25 cellular contexts compared by ENCODE assay signal in the genomic region with DNA sequence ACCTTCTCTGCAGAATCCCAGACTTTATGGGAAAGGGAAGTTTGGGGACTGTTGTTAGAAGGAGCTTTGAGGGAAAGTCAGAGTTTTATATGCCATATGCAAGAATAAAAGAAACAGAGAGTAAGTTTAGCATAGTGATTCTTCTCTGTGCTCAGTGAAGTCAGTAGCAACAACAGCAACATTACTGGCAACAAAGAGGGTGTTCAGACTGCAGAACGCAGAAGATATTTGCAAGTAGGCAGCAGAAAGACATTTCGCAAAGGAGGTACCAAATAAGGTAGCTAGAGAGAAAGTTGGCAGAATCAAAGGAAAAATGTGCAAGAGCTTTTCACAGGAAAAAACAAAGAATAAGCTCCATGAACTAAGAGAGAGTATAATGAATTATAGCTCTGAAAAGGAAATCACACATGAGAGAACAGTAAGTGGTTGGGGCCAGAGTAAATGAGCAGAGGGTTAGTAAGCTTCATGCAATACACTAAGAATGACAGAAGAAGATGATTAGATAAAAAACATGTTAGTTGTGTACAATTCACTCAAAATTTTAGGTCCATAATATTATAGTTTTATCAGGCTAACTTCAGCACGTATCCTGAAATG.
DNase-seq lines count a peak whose midpoint lies in the region; ATAC-seq and TF ChIP-seq lines count a peak whose summit lies in the region.
"Had no signal": no experiment of that assay in that cellular context is flagged by ENCODE, and none has a peak within 500 bp of the region (broad histone marks: within the 10 kb centered on the region; RNA-seq: fewer than 3 reads in every experiment).

No MANE protein-coding gene starts in this region.

- no peak overlapping the region for H3K4me3 ChIP-seq in GM23248
- H3K4me3 ChIP-seq in esophagus muscularis mucosa = no peak overlapping the region
- peak overlapping the region; percentile 1 for H3K4me3 ChIP-seq in thoracic aorta
- H3K4me3 ChIP-seq: prostate gland, stomach had no signal

- 0 out of 2 replicates have a peak, but pooled peaks cover 4% of the 10 kb centered on the region for H3F3A ChIP-seq in GM23248 (ENCODE audit: insufficient read depth)

- 60 to 63% methylated on average over 3 of the region's 3 CpGs for WGBS in GM23248 (ENCODE audit: low coverage in 1 of 2, low lambda C conversion rate in 2 of 2, missing lambda C conversion rate in 2 of 2), 2 experiments
- 36% methylated on average over 3 of the region's 3 CpGs for WGBS in esophagus muscularis mucosa

- no peaks in the 10 kb centered on the region for H4K20me1 ChIP-seq in GM23248 (ENCODE audit: insufficient read depth)

- no peak overlapping the region for H3K4me2 ChIP-seq in GM23248 (ENCODE audit: unreplicated experiment)
- H3K4me2 ChIP-seq: KMS-11 had no signal

- H3K27me3 ChIP-seq in GM23248 (replicated peaks; ENCODE audit: insufficient read depth) (no peaks in the 10 kb centered on the region), esophagus muscularis mucosa (no peaks in the 10 kb centered on the region), thoracic aorta (replicated peaks; ENCODE audit: insufficient read depth) (no peaks in the 10 kb centered on the region)
- H3K27me3 ChIP-seq: stomach had no signal

- H3K9me3 ChIP-seq in GM23248 (ENCODE audit: low read depth) (no peaks in the 10 kb centered on the region), esophagus muscularis mucosa (no peaks in the 10 kb centered on the region), thoracic aorta (no peaks in the 10 kb centered on the region)
- H3K9me3 ChIP-seq: prostate gland, stomach had no signal

- intact Hi-C loops in esophagus muscularis mucosa (cut with DNase I) = no loop called here

- no peak for TF ChIP-seq POLR2A in esophagus muscularis mucosa (IDR thresholded peaks at IDR 0.05; ENCODE audit: low read depth)

- ATAC-seq in thoracic aorta (ENCODE audit: insufficient number of reproducible peaks, low FRiP score, low read depth) (peak; percentile 60), HG03469 (IDR thresholded peaks at IDR 0.05; ENCODE audit: unreplicated experiment) (no peak), HG02938 (IDR thresholded peaks at IDR 0.05; ENCODE audit: unreplicated experiment) (no peak)
- no peak for ATAC-seq in activated naive CD4-positive, alpha-beta T cell treated with anti-CD3 and anti-CD28 coated beads, Interleukin-2, amount 50 U/mL, for 72 hours
- ATAC-seq: activated T-helper 17 cell treated with anti-CD3 and anti-CD28 coated beads, Interleukin-2, amount 50 U/mL, for 72 hours had no signal

- no peaks in the 10 kb centered on the region for H3K79me2 ChIP-seq in GM23248 (ENCODE audit: insufficient read depth)

- TF ChIP-seq EP300 in esophagus muscularis mucosa (IDR thresholded peaks at IDR 0.05) = no peak

- H3K4me3 Mint-ChIP-seq in nephron (no peak overlapping the region), chondrocyte (ENCODE audit: unreplicated experiment) (no peak overlapping the region)
- H3K4me3 Mint-ChIP-seq: activated CD4-positive, alpha-beta memory T cell treated with anti-CD3 and anti-CD28 coated beads, Interleukin-2, amount 10 ng/mL, durations not matched to agents 7 days and 5 days; activated T-helper 17 cell treated with anti-CD3 and anti-CD28 coated beads, Interleukin-2, amount 50 U/mL, for 72 hours had no signal

- H3K36me3 ChIP-seq in GM23248 (ENCODE audit: low read depth) (no peaks in the 10 kb centered on the region), esophagus muscularis mucosa (no peaks in the 10 kb centered on the region), thoracic aorta (no peaks in the 10 kb centered on the region)
- H3K36me3 ChIP-seq: prostate gland, stomach had no signal

- TF ChIP-seq CTCF in esophagus muscularis mucosa (IDR thresholded peaks at IDR 0.05) (no peak), nephron (IDR thresholded peaks at IDR 0.05; ENCODE audit: unreplicated experiment in 3 of 3) (no peak), thoracic aorta (IDR thresholded peaks at IDR 0.05) (no peak), chondrocyte (IDR thresholded peaks at IDR 0.05) (no peak)

- H3K9me2 ChIP-seq in GM23248 (ENCODE audit: insufficient read depth) = no peaks in the 10 kb centered on the region

- H2AFZ ChIP-seq in GM23248 = no peak overlapping the region

- H3K27ac ChIP-seq in GM23248 = 0 out of 2 replicates have a peak overlapping the region, but pooled peaks have one; percentile 2
- peak overlapping the region; percentile 15 to 46 (median 37) for H3K27ac ChIP-seq in esophagus muscularis mucosa (replicated peaks in 1 of 4)
- peak overlapping the region; percentile 45 to 73 for H3K27ac ChIP-seq in thoracic aorta
- H3K27ac ChIP-seq: HL-60, KMS-11, prostate gland, stomach had no signal

- H3K9me3 Mint-ChIP-seq in nephron (no peaks in the 10 kb centered on the region), chondrocyte (ENCODE audit: low read depth) (no peaks in the 10 kb centered on the region)
- H3K9me3 Mint-ChIP-seq in activated naive CD4-positive, alpha-beta T cell treated with anti-CD3 and anti-CD28 coated beads, Interleukin-2, amount 50 U/mL, for 72 hours = peaks cover 0 to 6% of the 10 kb centered on the region in 2 donors
- H3K9me3 Mint-ChIP-seq: activated T-helper 17 cell treated with anti-CD3 and anti-CD28 coated beads, Interleukin-2, amount 50 U/mL, for 72 hours had no signal

- H3K36me3 Mint-ChIP-seq in nephron (ENCODE audit: low read depth) (no peaks in the 10 kb centered on the region), chondrocyte (ENCODE audit: low read depth) (no peaks in the 10 kb centered on the region)
- H3K36me3 Mint-ChIP-seq in activated naive CD4-positive, alpha-beta T cell treated with anti-CD3 and anti-CD28 coated beads, Interleukin-2, amount 50 U/mL, for 72 hours = no peaks in the 10 kb centered on the region

- H3K27ac Mint-ChIP-seq in nephron (peak overlapping the region in 2 of 3 experiments; percentile 4 to 26), chondrocyte (ENCODE audit: unreplicated experiment) (no peak overlapping the region)
- no peak overlapping the region for H3K27ac Mint-ChIP-seq in activated naive CD4-positive, alpha-beta T cell treated with anti-CD3 and anti-CD28 coated beads, Interleukin-2, amount 50 U/mL, for 72 hours
- H3K27ac Mint-ChIP-seq: activated CD4-positive, alpha-beta memory T cell treated with anti-CD3 and anti-CD28 coated beads, Interleukin-2, amount 10 ng/mL, durations not matched to agents 7 days and 5 days; activated T-helper 17 cell treated with anti-CD3 and anti-CD28 coated beads, Interleukin-2, amount 50 U/mL, for 72 hours had no signal

- no peaks in the 10 kb centered on the region for H3K4me1 ChIP-seq in GM23248 (ENCODE audit: insufficient read depth)
- peaks cover 0 to 36% (median 23%) of the 10 kb centered on the region in 4 donors for H3K4me1 ChIP-seq in esophagus muscularis mucosa
- peaks cover 4 to 21% of the 10 kb centered on the region in 2 donors for H3K4me1 ChIP-seq in thoracic aorta (ENCODE audit: control insufficient read depth in 1 of 2, low read depth in 2 of 2)
- H3K4me1 ChIP-seq: prostate gland had no signal

- DNase-seq in GM23248 (peak; percentile 42), esophagus muscularis mucosa (ENCODE audit: extremely low spot score) (no peak), thoracic aorta (ENCODE audit: low spot score) (no peak), chondrocyte (ENCODE audit: low spot score) (no peak)
- no peak for DNase-seq in activated naive CD4-positive, alpha-beta T cell treated with anti-CD3 and anti-CD28 coated beads, Interleukin-2, amount 50 U/mL, for 72 hours (ENCODE audit: low spot score in 2 of 2)
- DNase-seq: activated CD4-positive, alpha-beta memory T cell treated with anti-CD3 and anti-CD28 coated beads, Interleukin-2, amount 10 ng/mL, durations not matched to agents 7 days and 5 days; activated CD4-positive, CD25-positive, alpha-beta regulatory T cell treated with anti-CD3 and anti-CD28 coated beads, Interleukin-2, amount 50 U/mL, for 72 hours; activated CD8-positive, alpha-beta memory T cell treated with anti-CD3 and anti-CD28 coated beads, Interleukin-2, amount 50 U/mL, for 48 hours; activated naive CD4-positive, alpha-beta T cell treated with anti-CD3 and anti-CD28 coated beads, Interleukin-2, amount 50 U/mL, for 16 hours; Calu3; DMS79 treated with DMSO at 0.1 percent for 48 hours; GF-D8; NCI-H1417 treated with DMSO at 0.1 percent for 48 hours; NCI-H2107; NCI-H748 treated with DMSO at 0.1 percent for 48 hours; RPMI8226; stimulated activated CD8-positive, alpha-beta memory T cell treated with anti-CD3 and anti-CD28 coated beads, Interleukin-4, amount 100 ng/mL, for 48 hours; stomach had no signal

- in situ Hi-C loops in GM23248 (cut with MboI) = no loop called here

- no peak overlapping the region for H3K9ac ChIP-seq in GM23248
- H3K9ac ChIP-seq: KMS-11 had no signal

- H3K4me1 Mint-ChIP-seq in nephron = peaks cover 9% of the 10 kb centered on the region
- peaks cover 12% of the 10 kb centered on the region for H3K4me1 Mint-ChIP-seq in chondrocyte (ENCODE audit: low read depth)
- H3K4me1 Mint-ChIP-seq: activated CD4-positive, alpha-beta memory T cell treated with anti-CD3 and anti-CD28 coated beads, Interleukin-2, amount 10 ng/mL, durations not matched to agents 7 days and 5 days; activated T-helper 17 cell treated with anti-CD3 and anti-CD28 coated beads, Interleukin-2, amount 50 U/mL, for 72 hours had no signal

- no peaks in the 10 kb centered on the region for H3K27me3 Mint-ChIP-seq in nephron (ENCODE audit: low read depth)
- H3K27me3 Mint-ChIP-seq in chondrocyte (ENCODE audit: low read depth) = no peaks in the 10 kb centered on the region
- H3K27me3 Mint-ChIP-seq: activated CD4-positive, alpha-beta memory T cell treated with anti-CD3 and anti-CD28 coated beads, Interleukin-2, amount 10 ng/mL, durations not matched to agents 7 days and 5 days; activated T-helper 17 cell treated with anti-CD3 and anti-CD28 coated beads, Interleukin-2, amount 50 U/mL, for 72 hours had no signal

Comparison
In these comparisons a context has a peak if more than half of its experiments do, and no peak if none do; other contexts are left out.
1. H3K27ac ChIP-seq: peak in every context shown above with its lines; median percentile 59 in thoracic aorta; 37 in esophagus muscularis mucosa; 2 in GM23248.
2. H3K27ac Mint-ChIP-seq: peak in nephron (2 of 3); none in chondrocyte (single experiment) and activated naive CD4-positive, alpha-beta T cell treated with anti-CD3 and anti-CD28 coated beads, Interleukin-2, amount 50 U/mL, for 72 hours (0 of 2).